ENCODE assay signal across 24 cellular contexts in the genomic region with DNA sequence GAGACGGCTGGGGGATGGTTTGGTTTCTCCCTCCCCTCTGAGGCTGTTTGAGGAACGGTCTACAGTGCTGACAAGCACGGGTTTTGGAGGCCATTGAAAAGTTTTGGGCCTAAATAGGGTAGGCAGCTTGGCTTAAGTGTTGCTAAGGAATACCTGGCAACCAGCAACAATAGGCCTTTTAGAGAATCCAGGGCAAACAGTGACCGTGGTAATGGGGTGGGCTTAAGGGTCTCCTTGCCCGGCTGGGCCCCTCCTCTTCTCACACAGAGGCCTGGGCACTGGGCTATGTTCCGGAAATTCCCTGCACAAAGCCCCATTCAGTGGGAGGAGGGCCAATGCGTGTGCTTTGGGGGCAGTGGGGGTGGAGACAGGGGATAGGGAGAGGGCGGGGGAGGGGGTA. TPM values are rescaled to one million over a fixed set of nuclear protein-coding genes. Genes with fewer than 3 reads are reported as not detected.
A peak's percentile ranks its signal among the peaks of the same experiment; 100 is the strongest.
DNase-seq lines count a peak whose midpoint lies in the region; ATAC-seq and TF ChIP-seq lines count a peak whose summit lies in the region.
"Had no signal": no experiment of that assay in that cellular context is flagged by ENCODE, and none has a peak within 500 bp of the region (broad histone marks: within the 10 kb centered on the region; RNA-seq: fewer than 3 reads in every experiment).

No MANE protein-coding gene starts in this region.

- H3K4me2 ChIP-seq in hepatocyte, result no peak overlapping the region
- H3K4me2 ChIP-seq: BLaER1 treated with 17β-estradiol and CSF1 and Interleukin-3, amounts not matched to agents 10 nM and 100 nM had no signal

- no peaks in the 10 kb centered on the region for H3K4me1 ChIP-seq in hepatocyte (ENCODE audit: insufficient read depth)
- H3K4me1 ChIP-seq: BLaER1 treated with 17β-estradiol and CSF1 and Interleukin-3, amounts not matched to agents 10 nM and 100 nM; gastrocnemius medialis; tibial artery had no signal

- 37% methylated on average over 8 of the region's 8 CpGs for WGBS in hepatocyte (ENCODE audit: low lambda C conversion rate, missing lambda C conversion rate)

- DNase-seq in NCI-H82 (lab: John Stamatoyannopoulos, UW) (peak; percentile 14), NCI-H82 treated with DMSO at 0.1 percent for 48 hours (lab: John Stamatoyannopoulos, UW; ENCODE audit: unreplicated experiment) (no peak), ecto neural progenitor cell (ENCODE audit: low spot score) (peak; percentile 81), medulla oblongata (ENCODE audit: extremely low spot score) (peak; percentile 79), substantia nigra (lab: John Stamatoyannopoulos, UW) (peak in 40 of 49 donors; percentile 6 to 86 (median 48)), hepatocyte (ENCODE audit: low spot score) (no peak), endothelial cell (ENCODE audit: low spot score) (no peak)
- DNase-seq in activated CD4-positive, alpha-beta T cell treated with anti-CD3 and anti-CD28 coated beads for 36 hours, result no peak
- DNase-seq: activated CD8-positive, alpha-beta T cell treated with anti-CD3 and anti-CD28 coated beads, Interleukin-2, amount 10 ng/mL, durations not matched to agents 7 days and 5 days; activated T-cell treated with anti-CD3 and anti-CD28 coated beads, Interleukin-2, amount 50 U/mL, for 48 hours; DMS 273 treated with DMSO at 0.1 percent for 48 hours; gastrocnemius medialis; islet precursor cell; naive thymus-derived CD8-positive, alpha-beta T cell; NCI-H146; NCI-H446; T-helper 1 cell; tibial artery had no signal

- H3K9me2 ChIP-seq in hepatocyte (replicated peaks; ENCODE audit: insufficient read depth), result no peaks in the 10 kb centered on the region

- H3K4me3 Mint-ChIP-seq in activated CD4-positive, alpha-beta T cell treated with anti-CD3 and anti-CD28 coated beads for 36 hours, result no peak overlapping the region
- H3K4me3 Mint-ChIP-seq in endothelial cell (ENCODE audit: unreplicated experiment), result no peak overlapping the region
- H3K4me3 Mint-ChIP-seq: activated CD8-positive, alpha-beta T cell treated with anti-CD3 and anti-CD28 coated beads, Interleukin-2, amount 10 ng/mL, durations not matched to agents 7 days and 5 days; activated naive CD4-positive, alpha-beta T cell treated with anti-CD3 and anti-CD28 coated beads, Interleukin-2, amount 50 U/mL, for 24 hours; naive thymus-derived CD8-positive, alpha-beta T cell; stimulated activated effector memory CD8-positive, alpha-beta T cell treated with anti-CD3 and anti-CD28 coated beads, Interleukin-12 subunit alpha, Interleukin-12 subunit beta, amount 100 ng/mL, for 72 hours had no signal

- CTCF ChIA-PET in activated CD4-positive, alpha-beta T cell treated with anti-CD3 and anti-CD28 coated beads for 36 hours (lab: Charles Lee), result interaction anchor here (0.6 kb wide), 1 partner anchor 1156 kb away, joined by 3 read pairs; no protein-coding TSS in a partner anchor

- no peaks in the 10 kb centered on the region for H4K20me1 ChIP-seq in hepatocyte (ENCODE audit: insufficient read depth, poor library complexity, severe bottlenecking)
- H4K20me1 ChIP-seq: BLaER1 treated with 17β-estradiol and CSF1 and Interleukin-3, amounts not matched to agents 10 nM and 100 nM had no signal

- no peak overlapping the region for H3K27ac Mint-ChIP-seq in activated CD4-positive, alpha-beta T cell treated with anti-CD3 and anti-CD28 coated beads for 36 hours
- no peak overlapping the region for H3K27ac Mint-ChIP-seq in endothelial cell (ENCODE audit: unreplicated experiment)
- H3K27ac Mint-ChIP-seq: activated CD8-positive, alpha-beta T cell treated with anti-CD3 and anti-CD28 coated beads, Interleukin-2, amount 10 ng/mL, durations not matched to agents 7 days and 5 days; activated naive CD4-positive, alpha-beta T cell treated with anti-CD3 and anti-CD28 coated beads, Interleukin-2, amount 50 U/mL, for 24 hours; naive thymus-derived CD8-positive, alpha-beta T cell; stimulated activated effector memory CD8-positive, alpha-beta T cell treated with anti-CD3 and anti-CD28 coated beads, Interleukin-12 subunit alpha, Interleukin-12 subunit beta, amount 100 ng/mL, for 72 hours had no signal

- intact Hi-C loops in activated CD4-positive, alpha-beta T cell treated with anti-CD3 and anti-CD28 coated beads for 36 hours (cut with DNase I, micrococcal nuclease), result no loop called here

- H3K9me3 Mint-ChIP-seq in activated CD4-positive, alpha-beta T cell treated with anti-CD3 and anti-CD28 coated beads for 36 hours (ENCODE audit: low read depth), result no peaks in the 10 kb centered on the region
- no peaks in the 10 kb centered on the region for H3K9me3 Mint-ChIP-seq in endothelial cell (ENCODE audit: unreplicated experiment)
- H3K9me3 Mint-ChIP-seq: activated naive CD4-positive, alpha-beta T cell treated with anti-CD3 and anti-CD28 coated beads, Interleukin-2, amount 50 U/mL, for 24 hours; naive thymus-derived CD8-positive, alpha-beta T cell; stimulated activated effector memory CD8-positive, alpha-beta T cell treated with anti-CD3 and anti-CD28 coated beads, Interleukin-12 subunit alpha, Interleukin-12 subunit beta, amount 100 ng/mL, for 72 hours had no signal

- H3K27ac ChIP-seq in substantia nigra (ENCODE audit: low read depth, low read length, poor library complexity, severe bottlenecking), result no peak overlapping the region
- no peak overlapping the region for H3K27ac ChIP-seq in hepatocyte
- H3K27ac ChIP-seq: BLaER1 treated with 17β-estradiol and CSF1 and Interleukin-3, amounts not matched to agents 10 nM and 100 nM; gastrocnemius medialis; tibial artery; VCaP had no signal

- TF ChIP-seq CTCF in hepatocyte (IDR thresholded peaks at IDR 0.05; ENCODE audit: poor library complexity), result no peak
- no peak for TF ChIP-seq CTCF in endothelial cell (IDR thresholded peaks at IDR 0.05; ENCODE audit: unreplicated experiment)

- peaks cover 13% of the 10 kb centered on the region for H3K27me3 Mint-ChIP-seq in activated CD4-positive, alpha-beta T cell treated with anti-CD3 and anti-CD28 coated beads for 36 hours
- peaks cover 3% of the 10 kb centered on the region for H3K27me3 Mint-ChIP-seq in endothelial cell (ENCODE audit: unreplicated experiment)

- H3K4me3 ChIP-seq in hepatocyte, result no peak overlapping the region
- H3K4me3 ChIP-seq: BLaER1 treated with 17β-estradiol and CSF1 and Interleukin-3, amounts not matched to agents 10 nM and 100 nM; gastrocnemius medialis; lung; tibial artery had no signal

- no peaks in the 10 kb centered on the region for H3K79me2 ChIP-seq in hepatocyte

- no peaks in the 10 kb centered on the region for H3K36me3 Mint-ChIP-seq in activated CD4-positive, alpha-beta T cell treated with anti-CD3 and anti-CD28 coated beads for 36 hours (ENCODE audit: low read depth)
- no peaks in the 10 kb centered on the region for H3K36me3 Mint-ChIP-seq in endothelial cell (ENCODE audit: low read depth, unreplicated experiment)
- H3K36me3 Mint-ChIP-seq: activated naive CD4-positive, alpha-beta T cell treated with anti-CD3 and anti-CD28 coated beads, Interleukin-2, amount 50 U/mL, for 24 hours; naive thymus-derived CD8-positive, alpha-beta T cell; stimulated activated effector memory CD8-positive, alpha-beta T cell treated with anti-CD3 and anti-CD28 coated beads, Interleukin-12 subunit alpha, Interleukin-12 subunit beta, amount 100 ng/mL, for 72 hours had no signal

- H3K9me3 ChIP-seq in hepatocyte (ENCODE audit: low read depth), result no peaks in the 10 kb centered on the region
- H3K9me3 ChIP-seq: BLaER1 treated with 17β-estradiol and CSF1 and Interleukin-3, amounts not matched to agents 10 nM and 100 nM; gastrocnemius medialis; tibial artery had no signal

- no peaks in the 10 kb centered on the region for H3K4me1 Mint-ChIP-seq in activated CD4-positive, alpha-beta T cell treated with anti-CD3 and anti-CD28 coated beads for 36 hours
- H3K4me1 Mint-ChIP-seq in endothelial cell (ENCODE audit: unreplicated experiment), result no peaks in the 10 kb centered on the region
- H3K4me1 Mint-ChIP-seq: activated naive CD4-positive, alpha-beta T cell treated with anti-CD3 and anti-CD28 coated beads, Interleukin-2, amount 50 U/mL, for 24 hours; naive thymus-derived CD8-positive, alpha-beta T cell; stimulated activated effector memory CD8-positive, alpha-beta T cell treated with anti-CD3 and anti-CD28 coated beads, Interleukin-12 subunit alpha, Interleukin-12 subunit beta, amount 100 ng/mL, for 72 hours had no signal

- no peak for ATAC-seq in activated CD4-positive, alpha-beta T cell treated with anti-CD3 and anti-CD28 coated beads for 36 hours
- ATAC-seq: activated CD8-positive, alpha-beta T cell treated with anti-CD3 and anti-CD28 coated beads, Interleukin-2, amount 10 ng/mL, durations not matched to agents 7 days and 5 days; gastrocnemius medialis; naive thymus-derived CD8-positive, alpha-beta T cell had no signal

- no peaks in the 10 kb centered on the region for H3K36me3 ChIP-seq in hepatocyte (replicated peaks; ENCODE audit: insufficient read depth, low read depth)
- H3K36me3 ChIP-seq: BLaER1 treated with 17β-estradiol and CSF1 and Interleukin-3, amounts not matched to agents 10 nM and 100 nM; gastrocnemius medialis; tibial artery had no signal

- H3K27me3 ChIP-seq in hepatocyte, result peaks cover 5% of the 10 kb centered on the region
- H3K27me3 ChIP-seq: BLaER1 treated with 17β-estradiol and CSF1 and Interleukin-3, amounts not matched to agents 10 nM and 100 nM; gastrocnemius medialis; tibial artery had no signal

- POLR2A ChIA-PET in activated CD4-positive, alpha-beta T cell treated with anti-CD3 and anti-CD28 coated beads for 36 hours (lab: Charles Lee), result no interaction called here

- no peak overlapping the region for H2AFZ ChIP-seq in hepatocyte

RNA-seq across cellular contexts. Expression of a gene that starts 55.4 kb away (rescaled TPM):
- total RNA-seq in hepatocyte (1.6 and 1.7 TPM in 2 replicates), endothelial cell (ENCODE audit: unreplicated experiment) (not detected)
- 1.5 TPM in 1 of 2 replicates, not detected in the other for polyA plus RNA-seq in hepatocyte
- total RNA-seq in activated CD4-positive, alpha-beta T cell treated with anti-CD3 and anti-CD28 coated beads for 36 hours, result not detected
- total RNA-seq: A172; activated CD8-positive, alpha-beta T cell treated with anti-CD3 and anti-CD28 coated beads, Interleukin-2, amount 10 ng/mL, durations not matched to agents 7 days and 5 days; naive thymus-derived CD8-positive, alpha-beta T cell had no signal
- polyA plus RNA-seq: naive thymus-derived CD8-positive, alpha-beta T cell had no signal

Comparison
In these comparisons a context has a peak if more than half of its experiments do, and no peak if none do; other contexts are left out.
1. DNase-seq: peak in NCI-H82 (single experiment), ecto neural progenitor cell (single experiment), medulla oblongata (single experiment) and substantia nigra (40 of 49); none in NCI-H82 treated with DMSO at 0.1 percent for 48 hours (single experiment), hepatocyte (single experiment), activated CD4-positive, alpha-beta T cell treated with anti-CD3 and anti-CD28 coated beads for 36 hours (single experiment) and endothelial cell (single experiment).